16 cellular contexts compared by ENCODE assay signal in the genomic region with DNA sequence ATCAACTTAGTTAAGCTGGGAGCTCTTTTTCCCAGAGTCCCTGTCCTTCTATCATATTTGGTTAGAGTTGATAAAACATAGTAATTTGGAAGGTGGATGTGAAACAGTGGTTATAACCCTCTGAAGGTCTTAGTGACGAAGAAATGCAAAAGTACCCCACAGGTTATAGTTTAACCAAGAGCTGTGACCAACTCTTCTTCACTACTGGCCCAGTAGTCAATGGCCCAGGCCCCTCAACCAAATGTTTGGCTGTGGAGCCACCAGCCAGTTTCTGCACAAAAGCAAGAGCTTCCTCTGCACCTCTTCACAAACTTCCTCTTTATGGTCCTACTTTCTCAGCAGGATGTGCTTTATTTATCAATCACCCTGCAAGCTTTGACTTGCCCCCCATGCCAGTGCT.
DNase-seq lines count a peak whose midpoint lies in the region; ATAC-seq and TF ChIP-seq lines count a peak whose summit lies in the region.
"Had no signal": no experiment of that assay in that cellular context is flagged by ENCODE, and none has a peak within 500 bp of the region (broad histone marks: within the 10 kb centered on the region; RNA-seq: fewer than 3 reads in every experiment).

No MANE protein-coding gene starts in this region.

- no peak overlapping the region for H3K4me3 ChIP-seq in MG63
- H3K4me3 ChIP-seq: breast epithelium, SJSA1 had no signal

- H3K9me3 Mint-ChIP-seq in stimulated activated memory B cell treated with anti-CD40 and anti-IgM and Interleukin-4, amounts not matched to agents 10 μg/mL and 1 μg/mL and 100 μg/mL, for 72 hours: no peaks in the 10 kb centered on the region
- H3K9me3 Mint-ChIP-seq in natural killer cell: peaks cover 4 to 7% of the 10 kb centered on the region in 2 donors

- ATAC-seq in GM19043 (IDR thresholded peaks at IDR 0.05; ENCODE audit: low read depth, unreplicated experiment) (peak; percentile 89), GM21737 (IDR thresholded peaks at IDR 0.05; ENCODE audit: unreplicated experiment) (peak; percentile 81), HG03159 (IDR thresholded peaks at IDR 0.05; ENCODE audit: unreplicated experiment) (peak; percentile 70), natural killer cell (no peak)
- ATAC-seq in stimulated activated memory B cell treated with anti-CD40 and anti-IgM and Interleukin-4, amounts not matched to agents 10 μg/mL and 1 μg/mL and 100 μg/mL, for 72 hours: peak; percentile 31
- ATAC-seq: activated CD8-positive, alpha-beta memory T cell treated with anti-CD3 and anti-CD28 coated beads, Interleukin-2, amount 10 ng/mL, durations not matched to agents 7 days and 5 days had no signal

- DNase-seq in stimulated activated CD4-positive, alpha-beta T cell treated with anti-CD3 and anti-CD28 coated beads, Interleukin-2, amount 100 ng/mL, for 48 hours: no peak
- DNase-seq in natural killer cell: no peak
- no peak for DNase-seq in MG63
- DNase-seq: activated CD4-positive, alpha-beta T cell treated with anti-CD3 and anti-CD28 coated beads for 1 hour; activated CD8-positive, alpha-beta memory T cell treated with anti-CD3 and anti-CD28 coated beads, Interleukin-2, amount 10 ng/mL, durations not matched to agents 7 days and 5 days; AML-193; Caco-2; cortex of kidney; NCI-H146; NCI-H774 had no signal

- TF ChIP-seq CTCF in natural killer cell (IDR thresholded peaks at IDR 0.05): no peak

- no peaks in the 10 kb centered on the region for H3K27me3 ChIP-seq in MG63
- H3K27me3 ChIP-seq: breast epithelium, SJSA1 had no signal

- peaks cover 11% of the 10 kb centered on the region for H3K27me3 Mint-ChIP-seq in stimulated activated memory B cell treated with anti-CD40 and anti-IgM and Interleukin-4, amounts not matched to agents 10 μg/mL and 1 μg/mL and 100 μg/mL, for 72 hours
- no peaks in the 10 kb centered on the region for H3K27me3 Mint-ChIP-seq in natural killer cell (ENCODE audit: low read depth in 2 of 2)
- H3K27me3 Mint-ChIP-seq: activated CD8-positive, alpha-beta memory T cell treated with anti-CD3 and anti-CD28 coated beads, Interleukin-2, amount 10 ng/mL, durations not matched to agents 7 days and 5 days had no signal

- H3K9me3 ChIP-seq in MG63: no peaks in the 10 kb centered on the region
- H3K9me3 ChIP-seq: breast epithelium, SJSA1 had no signal

- H3K4me1 Mint-ChIP-seq in stimulated activated memory B cell treated with anti-CD40 and anti-IgM and Interleukin-4, amounts not matched to agents 10 μg/mL and 1 μg/mL and 100 μg/mL, for 72 hours: no peaks in the 10 kb centered on the region
- H3K4me1 Mint-ChIP-seq in natural killer cell: no peaks in the 10 kb centered on the region
- H3K4me1 Mint-ChIP-seq: activated CD8-positive, alpha-beta memory T cell treated with anti-CD3 and anti-CD28 coated beads, Interleukin-2, amount 10 ng/mL, durations not matched to agents 7 days and 5 days had no signal

- no peak overlapping the region for H3K27ac Mint-ChIP-seq in stimulated activated memory B cell treated with anti-CD40 and anti-IgM and Interleukin-4, amounts not matched to agents 10 μg/mL and 1 μg/mL and 100 μg/mL, for 72 hours
- no peak overlapping the region for H3K27ac Mint-ChIP-seq in natural killer cell
- H3K27ac Mint-ChIP-seq: activated CD8-positive, alpha-beta memory T cell treated with anti-CD3 and anti-CD28 coated beads, Interleukin-2, amount 10 ng/mL, durations not matched to agents 7 days and 5 days had no signal

- intact Hi-C loops in natural killer cell (cut with micrococcal nuclease): no loop called here

- no peaks in the 10 kb centered on the region for H3K36me3 ChIP-seq in MG63
- H3K36me3 ChIP-seq: breast epithelium, SJSA1 had no signal

- H3K4me3 Mint-ChIP-seq in stimulated activated memory B cell treated with anti-CD40 and anti-IgM and Interleukin-4, amounts not matched to agents 10 μg/mL and 1 μg/mL and 100 μg/mL, for 72 hours: no peak overlapping the region
- no peak overlapping the region for H3K4me3 Mint-ChIP-seq in natural killer cell
- H3K4me3 Mint-ChIP-seq: activated CD8-positive, alpha-beta memory T cell treated with anti-CD3 and anti-CD28 coated beads, Interleukin-2, amount 10 ng/mL, durations not matched to agents 7 days and 5 days had no signal

- no peaks in the 10 kb centered on the region for H3K36me3 Mint-ChIP-seq in stimulated activated memory B cell treated with anti-CD40 and anti-IgM and Interleukin-4, amounts not matched to agents 10 μg/mL and 1 μg/mL and 100 μg/mL, for 72 hours
- H3K36me3 Mint-ChIP-seq in natural killer cell: no peaks in the 10 kb centered on the region
- H3K36me3 Mint-ChIP-seq: activated CD8-positive, alpha-beta memory T cell treated with anti-CD3 and anti-CD28 coated beads, Interleukin-2, amount 10 ng/mL, durations not matched to agents 7 days and 5 days had no signal

Comparison
In these comparisons a context has a peak if more than half of its experiments do, and no peak if none do; other contexts are left out.
1. ATAC-seq: peak in GM19043 (single experiment), GM21737 (single experiment), HG03159 (single experiment) and stimulated activated memory B cell treated with anti-CD40 and anti-IgM and Interleukin-4, amounts not matched to agents 10 μg/mL and 1 μg/mL and 100 μg/mL, for 72 hours (single experiment); none in natural killer cell (0 of 3).